Comparison of ENCODE assay signal across 10 cellular contexts in the genomic region with DNA sequence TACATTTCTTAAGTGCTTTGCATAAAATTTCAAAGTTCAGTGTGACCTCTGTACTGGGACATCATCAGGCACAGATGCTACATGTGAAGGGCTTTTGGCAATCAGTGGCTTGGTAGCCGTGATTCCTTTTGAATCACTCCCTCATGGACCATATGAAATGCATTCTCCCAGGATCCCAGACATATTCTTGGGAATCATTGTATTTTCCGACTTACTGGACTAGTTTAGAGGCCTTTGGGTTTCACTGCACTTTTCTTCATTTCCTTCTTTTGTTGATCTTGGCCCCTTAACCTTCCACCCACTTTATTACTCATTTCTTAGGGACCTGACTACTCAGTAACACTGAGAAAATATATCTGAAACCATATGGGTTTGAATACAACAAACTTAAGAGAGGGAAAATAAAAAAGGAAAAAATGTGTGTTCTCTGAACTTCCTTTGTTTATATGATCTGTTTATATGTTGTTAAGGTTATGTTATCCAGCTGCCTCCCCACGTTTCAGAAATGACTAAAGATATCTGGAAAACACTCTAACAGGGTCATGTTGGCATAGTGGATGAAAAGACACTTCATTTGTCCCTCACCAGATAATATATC. TPM values are rescaled to one million over a fixed set of nuclear protein-coding genes. Genes with fewer than 3 reads are reported as not detected.
A peak's percentile ranks its signal among the peaks of the same experiment; 100 is the strongest.
DNase-seq lines count a peak whose midpoint lies in the region; ATAC-seq and TF ChIP-seq lines count a peak whose summit lies in the region.
"Had no signal": no experiment of that assay in that cellular context is flagged by ENCODE, and none has a peak within 500 bp of the region (broad histone marks: within the 10 kb centered on the region; RNA-seq: fewer than 3 reads in every experiment).

No MANE protein-coding gene starts in this region.

- no peak overlapping the region for H2AK9ac ChIP-seq in IMR-90 (replicated peaks; ENCODE audit: low read depth, low read length, poor library complexity)

- BruUV-seq in IMR-90 (replicated peaks; lab: Mats Ljungman, UMichigan): no TSS peak

- H3K4me1 ChIP-seq in IMR-90 (ENCODE audit: control insufficient read depth, insufficient read depth, low read length) (peaks cover 25% of the 10 kb centered on the region), left lung (peaks cover 25% of the 10 kb centered on the region in 2 donors), thoracic aorta (ENCODE audit: control insufficient read depth in 1 of 2, low read depth in 2 of 2) (peaks cover 20 to 41% of the 10 kb centered on the region in 2 donors)

- peak overlapping the region; percentile 63; the same call in 1 of the 2 replicates for H2AK5ac ChIP-seq in IMR-90 (ENCODE audit: low read depth, low read length)

- CTCF ChIA-PET in IMR-90 (lab: Yijun Ruan, JAX): interaction anchor here (1.1 kb wide), 1 partner anchor 14 kb away, joined by 3 read pairs; no protein-coding TSS in a partner anchor

- H3K79me1 ChIP-seq in IMR-90 (ENCODE audit: low read depth in 1 of 2, low read length in 2 of 2): peaks cover 19 to 41% of the 10 kb centered on the region in 2 experiments

- peak overlapping the region; percentile 93 for H2BK5ac ChIP-seq in IMR-90 (ENCODE audit: low read depth, low read length, poor library complexity, severe bottlenecking)

- H3K4me3 ChIP-seq in IMR-90 (ENCODE audit: insufficient read depth, low read depth, low read length) (no peak overlapping the region), choroid plexus epithelial cell (ENCODE audit: low read depth, low read length) (no peak overlapping the region), left lung (no peak overlapping the region), thoracic aorta (no peak overlapping the region)
- H3K4me3 ChIP-seq: adrenal gland had no signal

- in situ Hi-C loops in IMR-90 (cut with MboI; ENCODE audit: low sequenced_read_pairs): no loop called here

- peak overlapping the region; percentile 90 for H2BK120ac ChIP-seq in IMR-90 (ENCODE audit: low read depth, low read length)

- peak overlapping the region; percentile 87 for H2BK20ac ChIP-seq in IMR-90 (ENCODE audit: low read depth, low read length)

- intact Hi-C loops in IMR-90 (cut with micrococcal nuclease) (loop anchor here (2.0 to 5.0 kb wide), 2 partner anchors 35 to 42 kb away; a partner anchor contains a TSS), left lung (cut with DNase I) (no loop called here)

- peak overlapping the region; percentile 73; the same call in 1 of the 2 replicates for H3K23ac ChIP-seq in IMR-90 (ENCODE audit: low read depth, low read length)

- peak overlapping the region; percentile 58; the same call in 2 of the 3 replicates for H2BK15ac ChIP-seq in IMR-90 (ENCODE audit: low read depth, low read length)

- peak; percentile 74 for ATAC-seq in IMR-90 (ENCODE audit: low read depth)
- peak; percentile 60 for ATAC-seq in left lung
- ATAC-seq in thoracic aorta (ENCODE audit: insufficient number of reproducible peaks, low FRiP score, low read depth): peak; percentile 60
- no peak for ATAC-seq in GM18502 (IDR thresholded peaks at IDR 0.05; ENCODE audit: poor library complexity, unreplicated experiment)
- ATAC-seq: activated CD4-positive, CD25-positive, alpha-beta regulatory T cell treated with anti-CD3 and anti-CD28 coated beads, Interleukin-2, amount 50 U/mL, for 24 hours had no signal

- H3K27ac ChIP-seq in IMR-90 (ENCODE audit: insufficient read depth, low read length): peak overlapping the region; percentile 78
- H3K27ac ChIP-seq in left lung: peak overlapping the region; percentile 49 to 57
- H3K27ac ChIP-seq in thoracic aorta: peak overlapping the region; percentile 31 to 77

- no peak for TF ChIP-seq POLR2A in IMR-90 (IDR thresholded peaks at IDR 0.05; ENCODE audit: low read depth, low read length)

- peak overlapping the region; percentile 32 to 86; a peak in 3 of 4 replicates for H4K8ac ChIP-seq in IMR-90 (ENCODE audit: low read depth in 2 of 2, low read length in 2 of 2)

- DNase-seq in IMR-90 (peak; percentile 87), choroid plexus epithelial cell (ENCODE audit: low read depth) (peak; percentile 69), left lung (no peak), thoracic aorta (ENCODE audit: low spot score) (no peak), GM19240 (ENCODE audit: insufficient read length, low spot score) (no peak), NCI-H187 treated with DMSO at 0.1 percent for 48 hours (lab: John Stamatoyannopoulos, UW) (no peak), DMS153 treated with DMSO at 0.1 percent for 48 hours (lab: John Stamatoyannopoulos, UW; ENCODE audit: unreplicated experiment) (no peak)

- POLR2A ChIA-PET in IMR-90 (lab: Charles Lee; ENCODE audit: unreplicated experiment): no interaction called here

- peak overlapping the region; percentile 93 for H3K4me2 ChIP-seq in IMR-90 (ENCODE audit: low read depth, low read length)

- no peak overlapping the region for H3K9ac ChIP-seq in IMR-90 (ENCODE audit: low read depth, low read length)

- H3K36me3 ChIP-seq in IMR-90 (ENCODE audit: control insufficient read depth, insufficient read depth, low read length) (peaks cover 2% of the 10 kb centered on the region; the same call in 1 of the 2 replicates), left lung (peaks cover 0 to 21% of the 10 kb centered on the region in 2 donors), thoracic aorta (peaks cover 11% of the 10 kb centered on the region)

- peak overlapping the region; percentile 98 for H3K18ac ChIP-seq in IMR-90 (ENCODE audit: low read depth, low read length)

- peak overlapping the region; percentile 31; the same call in 1 of the 2 replicates for H4K91ac ChIP-seq in IMR-90 (ENCODE audit: insufficient read depth, low read depth, low read length)

- no peaks in the 10 kb centered on the region for H3K27me3 ChIP-seq in IMR-90 (ENCODE audit: control insufficient read depth, insufficient read depth, low read length)
- no peaks in the 10 kb centered on the region for H3K27me3 ChIP-seq in left lung
- H3K27me3 ChIP-seq in thoracic aorta (replicated peaks; ENCODE audit: insufficient read depth): no peaks in the 10 kb centered on the region
- H3K27me3 ChIP-seq: adrenal gland had no signal

- peaks cover 23% of the 10 kb centered on the region for H4K20me1 ChIP-seq in IMR-90 (ENCODE audit: insufficient read depth, low read length)

- H4K5ac ChIP-seq in IMR-90 (ENCODE audit: low read depth, low read length): peak overlapping the region; percentile 96

- WGBS in IMR-90 (ENCODE audit: extremely low coverage in 2 of 2, insufficient read length in 1 of 2), 2 experiments: no CpG with 5 or more reads among the region's 3 CpGs

- peak overlapping the region; percentile 85 for H3K4ac ChIP-seq in IMR-90 (ENCODE audit: low read depth, low read length)

- H3K9me1 ChIP-seq in IMR-90 (ENCODE audit: insufficient read depth, low read length): peaks cover 9% of the 10 kb centered on the region

- no peak for TF ChIP-seq RAD21 in IMR-90 (IDR thresholded peaks at IDR 0.05; ENCODE audit: low read length)

- H3K56ac ChIP-seq in IMR-90 (ENCODE audit: extremely low read depth, insufficient read depth, low read length): no peak overlapping the region

- dilution Hi-C loops in IMR-90 (cut with HindIII; ENCODE audit: low sequenced_read_pairs, unreplicated experiment): no loop called here

- H3K9me3 ChIP-seq in IMR-90 (ENCODE audit: control insufficient read depth, insufficient read depth, low read length): no peaks in the 10 kb centered on the region
- no peaks in the 10 kb centered on the region for H3K9me3 ChIP-seq in left lung
- no peaks in the 10 kb centered on the region for H3K9me3 ChIP-seq in thoracic aorta
- H3K9me3 ChIP-seq: adrenal gland had no signal

- H2AFZ ChIP-seq in IMR-90 (replicated peaks; ENCODE audit: low read length, poor library complexity): no peak overlapping the region

- TF ChIP-seq CTCF in IMR-90 (conservative IDR thresholded peaks at IDR 0.05; ENCODE audit: low read depth, low read length) (no peak), choroid plexus epithelial cell (conservative IDR thresholded peaks at IDR 0.05; ENCODE audit: low read depth, low read length) (no peak), left lung (IDR thresholded peaks at IDR 0.05) (no peak), thoracic aorta (IDR thresholded peaks at IDR 0.05) (no peak)

- H3K14ac ChIP-seq in IMR-90 (replicated peaks; ENCODE audit: low read depth, low read length): peak overlapping the region; percentile 69

TF ChIP-seq in IMR-90, 13 proteins besides CTCF, POLR2A, EP300 and RAD21:
- TF ChIP-seq BHLHE40 (IDR thresholded peaks at IDR 0.05; ENCODE audit: low read depth, low read length): peak; percentile 73; the same call in 1 of the 2 replicates
- no peak for TF ChIP-seq MXI1 (IDR thresholded peaks at IDR 0.05; ENCODE audit: borderline replicate concordance, low read depth, low read length)
- no peak for TF ChIP-seq RCOR1 (IDR thresholded peaks at IDR 0.05; ENCODE audit: insufficient replicate concordance, low read length)
- no peak for TF ChIP-seq MAZ (IDR thresholded peaks at IDR 0.05; ENCODE audit: borderline replicate concordance, low read depth, low read length)
- TF ChIP-seq RFX5 (IDR thresholded peaks at IDR 0.05; ENCODE audit: low read depth, low read length): no peak
- peak; percentile 27; the same call in 1 of the 2 replicates for TF ChIP-seq FOS (IDR thresholded peaks at IDR 0.05; ENCODE audit: low read depth, low read length)
- TF ChIP-seq SMC3 (IDR thresholded peaks at IDR 0.05; ENCODE audit: low read depth, low read length): no peak
- TF ChIP-seq, protein P1, sequence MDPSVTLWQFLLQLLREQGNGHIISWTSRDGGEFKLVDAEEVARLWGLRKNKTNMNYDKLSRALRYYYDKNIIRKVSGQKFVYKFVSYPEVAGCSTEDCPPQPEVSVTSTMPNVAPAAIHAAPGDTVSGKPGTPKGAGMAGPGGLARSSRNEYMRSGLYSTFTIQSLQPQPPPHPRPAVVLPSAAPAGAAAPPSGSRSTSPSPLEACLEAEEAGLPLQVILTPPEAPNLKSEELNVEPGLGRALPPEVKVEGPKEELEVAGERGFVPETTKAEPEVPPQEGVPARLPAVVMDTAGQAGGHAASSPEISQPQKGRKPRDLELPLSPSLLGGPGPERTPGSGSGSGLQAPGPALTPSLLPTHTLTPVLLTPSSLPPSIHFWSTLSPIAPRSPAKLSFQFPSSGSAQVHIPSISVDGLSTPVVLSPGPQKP (IDR thresholded peaks at IDR 0.05; ENCODE audit: borderline replicate concordance, low read depth, low read length): no peak
- no peak for TF ChIP-seq NFE2L2 (IDR thresholded peaks at IDR 0.05; ENCODE audit: low read depth, low read length)
TF ChIP-seq in IMR-90: peak in this region for 2.

RNA-seq across cellular contexts. Expression of a gene that starts 35.1 kb away (rescaled TPM):
- total RNA-seq in IMR-90 (2012; rRNA removed) (25.3 and 28.6 TPM in 2 replicates), left lung (10 to 100 TPM; 34.9 to 40.3 TPM), thoracic aorta (10 to 100 TPM; 25.7 to 47.3 TPM)
- 22.0 and 22.3 TPM in 2 replicates for polyA plus RNA-seq in IMR-90 (2012; rRNA removed)
- 7.2 and 10.0 TPM in 2 replicates for polyA plus RNA-seq in IMR-90 (2012; cell fraction: cytosol; rRNA removed)
- polyA plus RNA-seq in IMR-90 (2012; cell fraction: nucleus; rRNA removed; ENCODE audit: low replicate concordance): 13.0 and 45.0 TPM in 2 replicates

RNA-seq across cellular contexts. Expression of a gene that starts 35.9 kb away (rescaled TPM):
- total RNA-seq in IMR-90 (2012; rRNA removed) (43.9 and 49.2 TPM in 2 replicates), left lung (10 to 100 TPM; 84.2 to 86.9 TPM), thoracic aorta (10 to 100 TPM; 94.2 to 95.9 TPM)
- polyA plus RNA-seq in IMR-90 (2012; rRNA removed): 21.5 TPM in 2 replicates
- 9.7 and 11.4 TPM in 2 replicates for polyA plus RNA-seq in IMR-90 (2012; cell fraction: cytosol; rRNA removed)
- 15.4 and 44.4 TPM in 2 replicates for polyA plus RNA-seq in IMR-90 (2012; cell fraction: nucleus; rRNA removed; ENCODE audit: low replicate concordance)

Comparison
In these comparisons a context has a peak if more than half of its experiments do, and no peak if none do; other contexts are left out.
1. DNase-seq: peak in IMR-90 (single experiment) and choroid plexus epithelial cell (single experiment); none in left lung (0 of 2), thoracic aorta (single experiment), GM19240 (single experiment), NCI-H187 treated with DMSO at 0.1 percent for 48 hours (single experiment) and DMS153 treated with DMSO at 0.1 percent for 48 hours (single experiment).
2. Peak in every context shown above with its lines, with median percentiles within 50 percentile points of each other: H3K27ac ChIP-seq.